In the genomic region with DNA sequence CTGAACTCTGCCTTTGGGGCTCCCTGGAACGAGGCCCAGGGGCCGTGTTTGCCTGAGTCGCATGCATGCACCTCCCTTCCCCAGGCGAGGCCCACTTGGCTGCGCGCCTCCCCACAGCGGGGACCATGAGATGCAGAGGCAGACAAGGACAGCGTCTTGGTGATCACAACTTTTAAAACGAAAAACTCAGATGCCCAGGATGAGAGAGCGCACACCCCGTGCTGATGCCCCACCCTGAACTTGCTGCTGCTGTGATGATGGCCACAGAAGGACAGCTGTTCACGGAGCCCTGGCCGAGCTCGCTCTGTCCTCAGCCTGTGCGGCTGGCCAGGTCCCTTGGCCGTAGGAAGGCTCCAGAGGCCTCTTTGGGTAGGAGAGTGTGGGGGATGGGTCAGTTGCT, we compare ENCODE assay signal across 17 cellular contexts. TPM values are rescaled to one million over a fixed set of nuclear protein-coding genes. Genes with fewer than 3 reads are reported as not detected.
DNase-seq lines count a peak whose midpoint lies in the region; ATAC-seq, FAIRE-seq and TF ChIP-seq lines count a peak whose summit lies in the region.
"Had no signal": no experiment of that assay in that cellular context is flagged by ENCODE, and none has a peak within 500 bp of the region (broad histone marks: within the 10 kb centered on the region; RNA-seq: fewer than 3 reads in every experiment).

No MANE protein-coding gene starts in this region.

- no peaks in the 10 kb centered on the region for H3K27me3 ChIP-seq in neural progenitor cell
- H3K27me3 ChIP-seq in breast epithelium, result peaks cover 0 to 3% of the 10 kb centered on the region in 2 donors
- H3K27me3 ChIP-seq: BLaER1 had no signal

- H3K4me1 Mint-ChIP-seq in activated CD4-positive, alpha-beta T cell treated with anti-CD3 and anti-CD28 coated beads, Interleukin-2, amount 10 ng/mL, durations not matched to agents 7 days and 5 days, result peaks cover 67% of the 10 kb centered on the region
- peaks cover 26% of the 10 kb centered on the region for H3K4me1 Mint-ChIP-seq in activated CD4-positive, alpha-beta T cell treated with anti-CD3 and anti-CD28 coated beads, Interleukin-2, amount 10 ng/mL, durations not matched to agents 24 days and 14 days
- H3K4me1 Mint-ChIP-seq in neural progenitor cell, result peaks cover 43% of the 10 kb centered on the region

- no peaks in the 10 kb centered on the region for H3K79me2 ChIP-seq in neural progenitor cell (ENCODE audit: low read depth)

- H3F3A ChIP-seq in neural progenitor cell (ENCODE audit: low read depth), result peaks cover 24% of the 10 kb centered on the region

- ATAC-seq in GM21723 (IDR thresholded peaks at IDR 0.05; ENCODE audit: unreplicated experiment) (no peak), GM21619 (IDR thresholded peaks at IDR 0.05; ENCODE audit: unreplicated experiment) (no peak)
- ATAC-seq: PC-3 had no signal

- H3K4me3 Mint-ChIP-seq in activated CD4-positive, alpha-beta T cell treated with anti-CD3 and anti-CD28 coated beads, Interleukin-2, amount 10 ng/mL, durations not matched to agents 7 days and 5 days, result no peak overlapping the region
- H3K4me3 Mint-ChIP-seq in activated CD4-positive, alpha-beta T cell treated with anti-CD3 and anti-CD28 coated beads, Interleukin-2, amount 10 ng/mL, durations not matched to agents 24 days and 14 days, result no peak overlapping the region
- H3K4me3 Mint-ChIP-seq in neural progenitor cell, result no peak overlapping the region

- POLR2A ChIA-PET in activated CD4-positive, alpha-beta T cell treated with anti-CD3 and anti-CD28 coated beads, Interleukin-2, amount 10 ng/mL, durations not matched to agents 7 days and 5 days (lab: Charles Lee), result no interaction called here

- H4K20me1 ChIP-seq in neural progenitor cell (ENCODE audit: low read depth), result no peaks in the 10 kb centered on the region
- H4K20me1 ChIP-seq: BLaER1 had no signal

- DNase-seq in activated CD4-positive, alpha-beta T cell treated with anti-CD3 and anti-CD28 coated beads, Interleukin-2, amount 10 ng/mL, durations not matched to agents 7 days and 5 days, result no peak
- no peak for DNase-seq in activated CD4-positive, alpha-beta T cell treated with anti-CD3 and anti-CD28 coated beads, Interleukin-2, amount 10 ng/mL, durations not matched to agents 24 days and 14 days
- peak in 25 of 42 donors; percentile 25 to 75 (median 46) for DNase-seq in head of caudate nucleus
- no peak for DNase-seq in neural progenitor cell (ENCODE audit: low spot score)
- DNase-seq in D721Med (ENCODE audit: insufficient read length, low spot score), result no peak
- no peak for DNase-seq in breast epithelium (ENCODE audit: low spot score in 2 of 2)
- DNase-seq: HCEC 1CT, KBM-7, NCI-H1105, NCI-H187 treated with DMSO at 0.1 percent for 48 hours, NCI-H446, PC-3 had no signal

- peaks cover 3% of the 10 kb centered on the region for H3K9me3 ChIP-seq in neural progenitor cell (ENCODE audit: low read depth)
- peaks cover 8 to 11% of the 10 kb centered on the region in 2 donors for H3K9me3 ChIP-seq in breast epithelium

- H3K36me3 Mint-ChIP-seq in activated CD4-positive, alpha-beta T cell treated with anti-CD3 and anti-CD28 coated beads, Interleukin-2, amount 10 ng/mL, durations not matched to agents 7 days and 5 days (ENCODE audit: low read depth), result peaks cover 22% of the 10 kb centered on the region
- H3K36me3 Mint-ChIP-seq in activated CD4-positive, alpha-beta T cell treated with anti-CD3 and anti-CD28 coated beads, Interleukin-2, amount 10 ng/mL, durations not matched to agents 24 days and 14 days (ENCODE audit: low read depth), result peaks cover 8% of the 10 kb centered on the region
- H3K36me3 Mint-ChIP-seq in neural progenitor cell, result no peaks in the 10 kb centered on the region

- H3K4me3 ChIP-seq in neural progenitor cell (no peak overlapping the region), breast epithelium (no peak overlapping the region)
- H3K4me3 ChIP-seq: BLaER1 had no signal

- no peak for TF ChIP-seq POLR2A in breast epithelium (IDR thresholded peaks at IDR 0.05)

- H3K36me3 ChIP-seq in neural progenitor cell (no peaks in the 10 kb centered on the region), breast epithelium (no peaks in the 10 kb centered on the region)
- H3K36me3 ChIP-seq: BLaER1 had no signal

- no peak overlapping the region for H3K4me2 ChIP-seq in neural progenitor cell
- H3K4me2 ChIP-seq: BLaER1 had no signal

- H3K27ac ChIP-seq in neural progenitor cell (no peak overlapping the region), breast epithelium (peak overlapping the region in 1 of 2 donors; percentile 30)
- H3K27ac ChIP-seq: 22Rv1 had no signal

- H3K27ac Mint-ChIP-seq in activated CD4-positive, alpha-beta T cell treated with anti-CD3 and anti-CD28 coated beads, Interleukin-2, amount 10 ng/mL, durations not matched to agents 7 days and 5 days, result peak overlapping the region; percentile 74
- no peak overlapping the region for H3K27ac Mint-ChIP-seq in activated CD4-positive, alpha-beta T cell treated with anti-CD3 and anti-CD28 coated beads, Interleukin-2, amount 10 ng/mL, durations not matched to agents 24 days and 14 days
- peak overlapping the region; percentile 90 for H3K27ac Mint-ChIP-seq in neural progenitor cell

- FAIRE-seq in D721Med (lab: Jason Lieb, UNC), result no peak

- H3K4me1 ChIP-seq in neural progenitor cell (peaks cover 23% of the 10 kb centered on the region), breast epithelium (peaks cover 0 to 7% of the 10 kb centered on the region in 2 donors)

- no peaks in the 10 kb centered on the region for H3K27me3 Mint-ChIP-seq in activated CD4-positive, alpha-beta T cell treated with anti-CD3 and anti-CD28 coated beads, Interleukin-2, amount 10 ng/mL, durations not matched to agents 7 days and 5 days
- peaks cover 2% of the 10 kb centered on the region for H3K27me3 Mint-ChIP-seq in activated CD4-positive, alpha-beta T cell treated with anti-CD3 and anti-CD28 coated beads, Interleukin-2, amount 10 ng/mL, durations not matched to agents 24 days and 14 days
- peaks cover 24% of the 10 kb centered on the region for H3K27me3 Mint-ChIP-seq in neural progenitor cell (ENCODE audit: insufficient read depth, low read depth)

- H3K9me3 Mint-ChIP-seq in activated CD4-positive, alpha-beta T cell treated with anti-CD3 and anti-CD28 coated beads, Interleukin-2, amount 10 ng/mL, durations not matched to agents 7 days and 5 days, result peaks cover 17% of the 10 kb centered on the region
- H3K9me3 Mint-ChIP-seq in activated CD4-positive, alpha-beta T cell treated with anti-CD3 and anti-CD28 coated beads, Interleukin-2, amount 10 ng/mL, durations not matched to agents 24 days and 14 days, result peaks cover 7% of the 10 kb centered on the region
- H3K9me3 Mint-ChIP-seq in neural progenitor cell, result peaks cover 48% of the 10 kb centered on the region

- TF ChIP-seq CTCF in neural progenitor cell (IDR thresholded peaks at IDR 0.05) (no peak), D721Med (IDR thresholded peaks at IDR 0.05; ENCODE audit: insufficient read depth, missing control alignments) (no peak), breast epithelium (IDR thresholded peaks at IDR 0.05) (no peak)

- CTCF ChIA-PET in activated CD4-positive, alpha-beta T cell treated with anti-CD3 and anti-CD28 coated beads, Interleukin-2, amount 10 ng/mL, durations not matched to agents 7 days and 5 days (lab: Charles Lee), result no interaction called here

- peak overlapping the region; percentile 42 for H2AFZ ChIP-seq in neural progenitor cell (replicated peaks)

- intact Hi-C loops in activated CD4-positive, alpha-beta T cell treated with anti-CD3 and anti-CD28 coated beads, Interleukin-2, amount 10 ng/mL, durations not matched to agents 24 days and 14 days (cut with micrococcal nuclease), result no loop called here
- intact Hi-C loops in head of caudate nucleus (cut with DNase I), result no loop called here
- intact Hi-C loops in breast epithelium (cut with DNase I; ENCODE audit: low total_unique reads), result no loop called here

- no peak overlapping the region for H3K9ac ChIP-seq in neural progenitor cell
- H3K9ac ChIP-seq: BLaER1 had no signal

RNA-seq across cellular contexts. Expression of a gene that starts 11.4 kb away (rescaled TPM):
- total RNA-seq in activated CD4-positive, alpha-beta T cell treated with anti-CD3 and anti-CD28 coated beads, Interleukin-2, amount 10 ng/mL, durations not matched to agents 7 days and 5 days, result 100 to 1,000 TPM; 116 to 137 TPM
- 56.7 and 59.4 TPM in 2 replicates for total RNA-seq in activated CD4-positive, alpha-beta T cell treated with anti-CD3 and anti-CD28 coated beads, Interleukin-2, amount 10 ng/mL, durations not matched to agents 24 days and 14 days
- total RNA-seq in neural progenitor cell (ENCODE audit: low replicate concordance) (75.4 and 93.9 TPM in 2 replicates), breast epithelium (100 to 1,000 TPM in 2 of 3 donors, 10 to 100 TPM in 1; 92.1 to 145 (median 130) TPM)

RNA-seq across cellular contexts. Expression of a gene that starts 19.2 kb away (rescaled TPM):
- total RNA-seq in activated CD4-positive, alpha-beta T cell treated with anti-CD3 and anti-CD28 coated beads, Interleukin-2, amount 10 ng/mL, durations not matched to agents 7 days and 5 days, result under 1 TPM; 0.25 to 0.32 TPM
- total RNA-seq in activated CD4-positive, alpha-beta T cell treated with anti-CD3 and anti-CD28 coated beads, Interleukin-2, amount 10 ng/mL, durations not matched to agents 24 days and 14 days, result not detected in 2 replicates
- total RNA-seq in neural progenitor cell (ENCODE audit: low replicate concordance) (0.60 and 1.0 TPM in 2 replicates), breast epithelium (100 to 1,000 TPM in 1 of 3 donors, 10 to 100 TPM in 2; 25.6 to 242 (median 61.3) TPM)
- total RNA-seq: M059J, PC-3 had no signal

Comparison
In these comparisons a context has a peak if more than half of its experiments do, and no peak if none do; other contexts are left out.
1. DNase-seq: peak in head of caudate nucleus (25 of 42); none in activated CD4-positive, alpha-beta T cell treated with anti-CD3 and anti-CD28 coated beads, Interleukin-2, amount 10 ng/mL, durations not matched to agents 7 days and 5 days (single experiment), activated CD4-positive, alpha-beta T cell treated with anti-CD3 and anti-CD28 coated beads, Interleukin-2, amount 10 ng/mL, durations not matched to agents 24 days and 14 days (single experiment), neural progenitor cell (single experiment), D721Med (single experiment) and breast epithelium (0 of 2).
2. RNA of a gene that starts 19.2 kb away (total RNA-seq): 25.6 to 242 TPM in breast epithelium; 0.60 to 1.0 TPM in neural progenitor cell, 0.25 to 0.32 TPM in activated CD4-positive, alpha-beta T cell treated with anti-CD3 and anti-CD28 coated beads, Interleukin-2, amount 10 ng/mL, durations not matched to agents 7 days and 5 days and not detected in activated CD4-positive, alpha-beta T cell treated with anti-CD3 and anti-CD28 coated beads, Interleukin-2, amount 10 ng/mL, durations not matched to agents 24 days and 14 days; every median in the first group is over 10 times any median in the second.